Comparison of ENCODE assay signal across 1 cellular context in genomic region chr3:23567917-23568316, GRCh38.
TF ChIP-seq lines count a peak whose summit lies in the region.

No MANE protein-coding gene starts in this region.

TF ChIP-seq in GM12878, 131 proteins besides CTCF, POLR2A, EP300 and RAD21 (continued from another document):
- TF ChIP-seq PKNOX1 (IDR thresholded peaks at IDR 0.05) = no peak
- no peak for TF ChIP-seq CUX1 (IDR thresholded peaks at IDR 0.05; ENCODE audit: insufficient replicate concordance, low read depth, low read length)
- TF ChIP-seq SUZ12 (IDR thresholded peaks at IDR 0.05; ENCODE audit: unreplicated experiment) = no peak
- no peak for TF ChIP-seq MTA3 (IDR thresholded peaks at IDR 0.05; ENCODE audit: borderline replicate concordance, low read length)
- no peak for TF ChIP-seq STAT1 (conservative IDR thresholded peaks at IDR 0.05)
- no peak for TF ChIP-seq ETV6 (conservative IDR thresholded peaks at IDR 0.05 in 1 of 2, IDR thresholded peaks at IDR 0.05 in 1 of 2; ENCODE audit: borderline replicate concordance in 1 of 2, low read depth in 1 of 2)
- no peak for TF ChIP-seq ELK1 (IDR thresholded peaks at IDR 0.05; ENCODE audit: low read depth, low read length)
- TF ChIP-seq RELB (IDR thresholded peaks at IDR 0.05; ENCODE audit: low read depth) = 0 out of 2 replicates have a peak, but pooled peaks have one; percentile 44
- TF ChIP-seq ZBTB11 (CRISPR knock-in tag; IDR thresholded peaks at IDR 0.05) = no peak
- no peak for TF ChIP-seq MXI1 (IDR thresholded peaks at IDR 0.05; ENCODE audit: low read depth, low read length)
- TF ChIP-seq CHD4 (IDR thresholded peaks at IDR 0.05) = no peak
- 0 out of 2 replicates have a peak, but pooled peaks have one; percentile 10 for TF ChIP-seq MEF2A (IDR thresholded peaks at IDR 0.05; ENCODE audit: insufficient read depth, low read depth, low read length)
- TF ChIP-seq IKZF1 (conservative IDR thresholded peaks at IDR 0.05) = peak; percentile 46
- no peak for TF ChIP-seq PRDM15 (CRISPR knock-in tag; IDR thresholded peaks at IDR 0.05)
- no peak for TF ChIP-seq LARP7 (IDR thresholded peaks at IDR 0.05)
- TF ChIP-seq EED (IDR thresholded peaks at IDR 0.05; ENCODE audit: low read depth) = no peak
- no peak for TF ChIP-seq NR2F1 (conservative IDR thresholded peaks at IDR 0.05)
- TF ChIP-seq TCF7 (IDR thresholded peaks at IDR 0.05; ENCODE audit: borderline replicate concordance) = no peak
- TF ChIP-seq YBX1 (IDR thresholded peaks at IDR 0.05) = no peak
- no peak for TF ChIP-seq IRF3 (IDR thresholded peaks at IDR 0.05)
- TF ChIP-seq JUNB (IDR thresholded peaks at IDR 0.05) = no peak
- no peak for TF ChIP-seq NR2C2 (IDR thresholded peaks at IDR 0.05; ENCODE audit: borderline replicate concordance, control insufficient read depth, insufficient read length, low read depth)
- TF ChIP-seq MLLT1 (IDR thresholded peaks at IDR 0.05) = no peak
- TF ChIP-seq FOXK2 (IDR thresholded peaks at IDR 0.05) = no peak
- TF ChIP-seq CREB1 (IDR thresholded peaks at IDR 0.05; ENCODE audit: low read depth) = no peak
- TF ChIP-seq SUPT20H (IDR thresholded peaks at IDR 0.05; ENCODE audit: borderline replicate concordance, control insufficient read depth, low read depth, low read length) = no peak
